9 cellular contexts compared by ENCODE assay signal in the genomic region with DNA sequence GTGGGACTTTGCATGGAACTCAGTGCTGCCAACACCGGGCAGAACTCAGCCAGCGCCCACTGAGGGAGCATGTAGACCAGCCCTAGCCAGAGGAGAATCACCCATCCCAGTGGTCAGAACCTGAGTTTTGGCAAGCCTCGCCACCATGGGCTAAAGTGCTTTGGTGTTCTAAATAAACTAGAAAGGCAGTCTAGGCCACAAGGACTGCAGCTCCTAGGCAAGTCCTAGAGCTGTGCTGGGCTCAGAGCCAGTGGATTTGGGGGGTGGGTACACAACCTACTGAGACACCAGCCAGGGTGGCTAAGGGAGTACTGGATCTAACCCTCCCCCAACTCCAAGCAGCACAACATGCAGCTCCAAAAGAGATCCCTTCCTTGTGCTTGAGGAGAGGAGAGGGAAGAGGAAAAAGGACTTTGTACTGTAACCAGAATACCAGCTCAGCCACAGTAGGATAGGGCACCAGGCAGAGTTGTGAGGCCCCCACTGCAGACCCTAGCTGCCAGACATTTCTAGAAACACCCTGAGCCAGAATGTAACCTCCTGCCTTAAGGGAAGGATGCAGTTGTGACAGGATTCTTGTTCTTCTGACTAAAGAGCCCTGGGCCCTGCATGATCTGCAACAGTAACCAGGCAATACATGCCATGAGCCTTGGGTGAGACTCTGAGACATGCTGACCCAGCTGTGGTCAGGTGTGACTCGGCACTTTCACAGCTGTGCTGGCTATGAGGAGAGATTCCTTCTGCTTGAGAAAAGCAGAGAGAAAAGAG. TPM values are rescaled to one million over a fixed set of nuclear protein-coding genes. Genes with fewer than 3 reads are reported as not detected.
A peak's percentile ranks its signal among the peaks of the same experiment; 100 is the strongest.
DNase-seq lines count a peak whose midpoint lies in the region; ATAC-seq, FAIRE-seq and TF ChIP-seq lines count a peak whose summit lies in the region.
"Had no signal": no experiment of that assay in that cellular context is flagged by ENCODE, and none has a peak within 500 bp of the region (broad histone marks: within the 10 kb centered on the region; RNA-seq: fewer than 3 reads in every experiment).

No MANE protein-coding gene starts in this region.

- H3K9me2 ChIP-seq in PC-9 (ENCODE audit: insufficient read depth): no peaks in the 10 kb centered on the region

- POLR2A ChIA-PET in PC-9 (lab: Charles Lee; ENCODE audit: unreplicated experiment): no interaction called here

- 0 out of 2 replicates have a peak overlapping the region, but pooled peaks have one; percentile 3 for H3K4me2 ChIP-seq in PC-9
- peak overlapping the region; percentile 4 for H3K4me2 ChIP-seq in keratinocyte (ENCODE audit: control insufficient read depth, extremely low read depth, insufficient read depth, low read depth, low read length)

- no peaks in the 10 kb centered on the region for H3K27me3 ChIP-seq in PC-9 (ENCODE audit: insufficient read depth, low read depth)
- H3K27me3 ChIP-seq in keratinocyte (ENCODE audit: control insufficient read depth, extremely low read depth, insufficient read depth, low read length): no peaks in the 10 kb centered on the region

- TF ChIP-seq CTCF in PC-9 (conservative IDR thresholded peaks at IDR 0.05) (no peak), keratinocyte (optimal IDR thresholded peaks at IDR 0.05 in 1 of 3, IDR thresholded peaks at IDR 0.05 in 1 of 3, conservative IDR thresholded peaks at IDR 0.05 in 1 of 3; ENCODE audit: extremely low read depth in 1 of 3, insufficient read depth in 2 of 3, low read length in 3 of 3) (no peak)

- H2AFZ ChIP-seq in PC-9: no peak overlapping the region
- H2AFZ ChIP-seq in keratinocyte (ENCODE audit: control insufficient read depth, low read length): no peak overlapping the region

- DNase-seq in PC-9 (peak; percentile 43 to 72), keratinocyte (ENCODE audit: low read depth, low spot score) (no peak), NCI-H2196 (lab: John Stamatoyannopoulos, UW; ENCODE audit: unreplicated experiment) (no peak), NCI-H1417 treated with DMSO at 0.1 percent for 48 hours (lab: John Stamatoyannopoulos, UW) (no peak), NCI-H2081 (lab: John Stamatoyannopoulos, UW) (no peak)
- DNase-seq: activated naive CD4-positive, alpha-beta T cell treated with anti-CD3 and anti-CD28 coated beads for 36 hours had no signal

- intact Hi-C loops in PC-9 (cut with micrococcal nuclease; ENCODE audit: unreplicated experiment): no loop called here

- H3K4me3 ChIP-seq in PC-9: no peak overlapping the region
- no peak overlapping the region for H3K4me3 ChIP-seq in keratinocyte (ENCODE audit: control insufficient read depth in 2 of 3, extremely low read depth in 1 of 3, insufficient read depth in 2 of 3, low read depth in 1 of 3, low read length in 3 of 3)

- CTCF ChIA-PET in PC-9 (lab: Charles Lee): no interaction called here

- H3F3A ChIP-seq in PC-9 (ENCODE audit: insufficient read depth, low read depth): no peaks in the 10 kb centered on the region

- no peaks in the 10 kb centered on the region for H3K36me3 ChIP-seq in PC-9 (ENCODE audit: low read depth)
- H3K36me3 ChIP-seq in keratinocyte (ENCODE audit: control insufficient read depth in 2 of 2, extremely low read depth in 1 of 2, insufficient read depth in 2 of 2, low read length in 2 of 2): peaks cover 3 to 16% of the 10 kb centered on the region in 2 experiments

- H3K9me1 ChIP-seq in keratinocyte (ENCODE audit: control insufficient read depth, extremely low read depth, insufficient read depth, low read length): peaks cover 6% of the 10 kb centered on the region

- H3K27ac ChIP-seq in PC-9: peak overlapping the region; percentile 33
- H3K27ac ChIP-seq in keratinocyte (ENCODE audit: control insufficient read depth, insufficient read depth, low read length): peak overlapping the region; percentile 83

- H3K9ac ChIP-seq in keratinocyte (ENCODE audit: control insufficient read depth, extremely low read depth, insufficient read depth, low read length): peak overlapping the region; percentile 62

- ATAC-seq in GM18502 (IDR thresholded peaks at IDR 0.05; ENCODE audit: poor library complexity, unreplicated experiment) (peak; percentile 73), HG02610 (IDR thresholded peaks at IDR 0.05; ENCODE audit: unreplicated experiment) (peak; percentile 60), GM21381 (IDR thresholded peaks at IDR 0.05; ENCODE audit: unreplicated experiment) (no peak)

- H3K4me1 ChIP-seq in PC-9 (replicated peaks; ENCODE audit: insufficient read depth): peaks cover 24% of the 10 kb centered on the region
- H3K4me1 ChIP-seq in keratinocyte (ENCODE audit: control insufficient read depth, extremely low read depth, insufficient read depth, low read length): peaks cover 23% of the 10 kb centered on the region

- dilution Hi-C loops in keratinocyte (cut with MboI; ENCODE audit: extremely low pct_ligation_motif_present, low sequenced_read_pairs): no loop called here

- H3K9me3 ChIP-seq in PC-9 (ENCODE audit: insufficient read depth, low read depth) (no peaks in the 10 kb centered on the region), keratinocyte (ENCODE audit: control insufficient read depth, low read depth, low read length) (no peaks in the 10 kb centered on the region)

- no TSS peak for BruUV-seq in PC-9 (replicated peaks; lab: Mats Ljungman, UMichigan)

- no peaks in the 10 kb centered on the region for H3K79me2 ChIP-seq in PC-9 (ENCODE audit: low read depth)
- peaks cover 66% of the 10 kb centered on the region for H3K79me2 ChIP-seq in keratinocyte (ENCODE audit: control insufficient read depth, insufficient read depth, low read length)

- no peaks in the 10 kb centered on the region for H4K20me1 ChIP-seq in PC-9 (ENCODE audit: insufficient read depth)
- H4K20me1 ChIP-seq in keratinocyte (ENCODE audit: control insufficient read depth, extremely low read depth, insufficient read depth, low read length): no peaks in the 10 kb centered on the region

- FAIRE-seq in keratinocyte (lab: Jason Lieb, UNC): peak; percentile 94

RNA-seq across cellular contexts. Expression of a gene that starts 24.4 kb away (rescaled TPM):
- 11.5 and 15.1 TPM in 2 replicates for total RNA-seq in PC-9 (2021)
- polyA plus RNA-seq in keratinocyte: 81.7 to 105 TPM (median 95.6 TPM) in 3 replicates
- 83.9 TPM for polyA plus RNA-seq in keratinocyte (2011; ENCODE audit: low read depth)
- polyA plus RNA-seq in keratinocyte (2011; cell fraction: cytosol; rRNA removed): 71.7 and 85.2 TPM in 2 replicates
- polyA plus RNA-seq in keratinocyte (2011; cell fraction: nucleus; rRNA removed): 134 and 143 TPM in 2 replicates
- 59.5 and 86.4 TPM in 2 replicates for polyA plus RNA-seq in keratinocyte (2012; ENCODE audit: low replicate concordance)
- 71.0 to 119 TPM (median 96.2 TPM) in 3 replicates for polyA minus RNA-seq in keratinocyte
- polyA minus RNA-seq in keratinocyte (2011; cell fraction: cytosol; rRNA and poly(A)+ RNA removed): 60.0 TPM
- 50.8 and 85.9 TPM in 2 replicates for polyA minus RNA-seq in keratinocyte (2011; cell fraction: nucleus; rRNA and poly(A)+ RNA removed)

Comparison
In these comparisons a context has a peak if more than half of its experiments do, and no peak if none do; other contexts are left out.
1. DNase-seq: peak in PC-9 (2 of 2); none in keratinocyte (single experiment), NCI-H2196 (single experiment), NCI-H1417 treated with DMSO at 0.1 percent for 48 hours (single experiment) and NCI-H2081 (0 of 2).